In genomic region chr4:117156806-117157205, GRCh38 we compare ENCODE assay signal across 24 cellular contexts.
"Had no signal": no experiment of that assay in that cellular context is flagged by ENCODE, and none has a peak within 500 bp of the region (broad histone marks: within the 10 kb centered on the region; RNA-seq: fewer than 3 reads in every experiment).

No MANE protein-coding gene starts in this region.

- ATAC-seq: left cardiac atrium; sciatic nerve; stimulated activated naive B cell treated with anti-CD40 and anti-IgM and Interleukin-4, amounts not matched to agents 10 μg/mL and 1 μg/mL and 100 μg/mL, for 72 hours; stimulated activated naive CD8-positive, alpha-beta T cell treated with anti-CD3 and anti-CD28 coated beads, Interleukin-15, amount 100 ng/mL, for 72 hours; upper lobe of right lung had no signal

- H3K9me3 ChIP-seq: colonic mucosa, left ventricle myocardium inferior, prostate gland, testis, tibial nerve, upper lobe of right lung had no signal

- DNase-seq: colonic mucosa; dermis blood vessel endothelial cell; erythroblast; foreskin melanocyte; head of caudate nucleus; kidney; left cardiac atrium; left ventricle myocardium inferior; mesenchymal stem cell; naive B cell; stimulated activated CD4-positive, alpha-beta T cell treated with anti-CD3 and anti-CD28 coated beads, Interleukin-2, amount 100 ng/mL, for 24 hours; stimulated activated CD4-positive, alpha-beta T cell treated with anti-CD3 and anti-CD28 coated beads, Interleukin-4, amount 100 ng/mL, for 4 hours; stimulated activated naive B cell treated with anti-CD40 and anti-IgM and Interleukin-4, amounts not matched to agents 10 μg/mL and 1 μg/mL and 100 μg/mL, for 72 hours; stimulated activated naive CD8-positive, alpha-beta T cell treated with anti-CD3 and anti-CD28 coated beads, Interleukin-15, amount 100 ng/mL, for 72 hours; testis; upper lobe of right lung had no signal

- H3K27me3 ChIP-seq: colonic mucosa, hepatocyte, testis, tibial nerve, upper lobe of right lung had no signal

- H3K27ac ChIP-seq: colonic mucosa, hepatocyte, left ventricle myocardium inferior, parathyroid adenoma, prostate gland, testis, tibial nerve, upper lobe of right lung had no signal

- H3K9me3 Mint-ChIP-seq: stimulated activated naive B cell treated with anti-CD40 and anti-IgM and Interleukin-4, amounts not matched to agents 10 μg/mL and 1 μg/mL and 100 μg/mL, for 72 hours; stimulated activated naive CD8-positive, alpha-beta T cell treated with anti-CD3 and anti-CD28 coated beads, Interleukin-15, amount 100 ng/mL, for 72 hours had no signal

- H3K4me1 Mint-ChIP-seq: naive B cell; nephron; stimulated activated naive B cell treated with anti-CD40 and anti-IgM and Interleukin-4, amounts not matched to agents 10 μg/mL and 1 μg/mL and 100 μg/mL, for 72 hours; stimulated activated naive CD8-positive, alpha-beta T cell treated with anti-CD3 and anti-CD28 coated beads, Interleukin-15, amount 100 ng/mL, for 72 hours had no signal

- H3K4me1 ChIP-seq: colonic mucosa, left ventricle myocardium inferior, parathyroid adenoma, prostate gland, testis, tibial nerve, upper lobe of right lung had no signal

- H3K4me3 ChIP-seq: colonic mucosa, hepatocyte, left ventricle myocardium inferior, lung, prostate gland, testis, tibial nerve, upper lobe of right lung had no signal

- H3K36me3 ChIP-seq: colonic mucosa, left ventricle myocardium inferior, prostate gland, tibial nerve, upper lobe of right lung had no signal

- H3K27ac Mint-ChIP-seq: naive B cell; nephron; stimulated activated naive B cell treated with anti-CD40 and anti-IgM and Interleukin-4, amounts not matched to agents 10 μg/mL and 1 μg/mL and 100 μg/mL, for 72 hours; stimulated activated naive CD8-positive, alpha-beta T cell treated with anti-CD3 and anti-CD28 coated beads, Interleukin-15, amount 100 ng/mL, for 72 hours had no signal

- FAIRE-seq: endothelial cell of umbilical vein, kidney had no signal

- H3K9ac ChIP-seq: parathyroid adenoma had no signal

- H2AFZ ChIP-seq: hepatocyte, parathyroid adenoma had no signal

- H3K79me2 ChIP-seq: hepatocyte, parathyroid adenoma had no signal

- H3K4me2 ChIP-seq: hepatocyte had no signal

- H3K27me3 Mint-ChIP-seq: naive B cell; stimulated activated naive B cell treated with anti-CD40 and anti-IgM and Interleukin-4, amounts not matched to agents 10 μg/mL and 1 μg/mL and 100 μg/mL, for 72 hours; stimulated activated naive CD8-positive, alpha-beta T cell treated with anti-CD3 and anti-CD28 coated beads, Interleukin-15, amount 100 ng/mL, for 72 hours had no signal

- H3K4me3 Mint-ChIP-seq: naive B cell; nephron; stimulated activated naive B cell treated with anti-CD40 and anti-IgM and Interleukin-4, amounts not matched to agents 10 μg/mL and 1 μg/mL and 100 μg/mL, for 72 hours; stimulated activated naive CD8-positive, alpha-beta T cell treated with anti-CD3 and anti-CD28 coated beads, Interleukin-15, amount 100 ng/mL, for 72 hours had no signal

- H3K36me3 Mint-ChIP-seq: naive B cell; stimulated activated naive B cell treated with anti-CD40 and anti-IgM and Interleukin-4, amounts not matched to agents 10 μg/mL and 1 μg/mL and 100 μg/mL, for 72 hours had no signal
